36 cellular contexts compared by ENCODE assay signal in genomic region chr19:10317857-10318462, GRCh38. TPM values are rescaled to one million over a fixed set of nuclear protein-coding genes. Genes with fewer than 3 reads are reported as not detected.
"Had no signal": no experiment of that assay in that cellular context is flagged by ENCODE, and none has a peak within 500 bp of the region (broad histone marks: within the 10 kb centered on the region; RNA-seq: fewer than 3 reads in every experiment).

No MANE protein-coding gene starts in this region.

- H3K4me3 Mint-ChIP-seq: activated CD4-positive, alpha-beta memory T cell treated with anti-CD3 and anti-CD28 coated beads for 36 hours; activated CD4-positive, alpha-beta T cell treated with anti-CD3 and anti-CD28 coated beads for 36 hours; activated CD4-positive, alpha-beta T cell treated with anti-CD3 and anti-CD28 coated beads, Interleukin-2, amount 10 ng/mL, durations not matched to agents 24 days and 14 days; activated CD8-positive, alpha-beta memory T cell treated with anti-CD3 and anti-CD28 coated beads, Interleukin-2, amount 10 ng/mL, durations not matched to agents 7 days and 5 days; activated CD8-positive, alpha-beta T cell treated with anti-CD3 and anti-CD28 coated beads, Interleukin-2, amount 10 ng/mL, durations not matched to agents 7 days and 5 days; activated naive CD4-positive, alpha-beta T cell treated with anti-CD3 and anti-CD28 coated beads for 36 hours; activated naive CD4-positive, alpha-beta T cell treated with anti-CD3 and anti-CD28 coated beads, Interleukin-2, amount 50 U/mL, for 24 hours; activated naive CD8-positive, alpha-beta T cell treated with anti-CD3 and anti-CD28 coated beads for 36 hours; activated naive CD8-positive, alpha-beta T cell treated with anti-CD3 and anti-CD28 coated beads, Interleukin-2, amount 50 U/mL, for 24 hours; activated T-helper 1 cell treated with anti-CD3 and anti-CD28 coated beads, Interleukin-12 subunit alpha, Interleukin-12 subunit beta, Interleukin-2, Interleukin-4 antibody, amounts not matched to agents 30 ng/mL and 10 ng/mL and 1 ng/mL, durations not matched to agents 14 hours and 24 hours and 36 hours; effector memory CD8-positive, alpha-beta T cell; T-helper 17 cell; T-helper 2 cell treated with Interferon-gamma antibody and Interleukin-4, amounts not matched to agents 5 μg/mL and 100 μg/mL, for 36 hours had no signal

- DNase-seq: activated CD4-positive, alpha-beta memory T cell treated with anti-CD3 and anti-CD28 coated beads for 36 hours; activated CD4-positive, alpha-beta T cell treated with anti-CD3 and anti-CD28 coated beads for 36 hours; activated CD4-positive, alpha-beta T cell treated with anti-CD3 and anti-CD28 coated beads, Interleukin-2, amount 10 ng/mL, durations not matched to agents 24 days and 14 days; activated CD4-positive, CD25-positive, alpha-beta regulatory T cell; activated CD4-positive, CD25-positive, alpha-beta regulatory T cell treated with anti-CD3 and anti-CD28 coated beads, Interleukin-2, amount 50 U/mL, for 72 hours; activated CD8-positive, alpha-beta memory T cell treated with anti-CD3 and anti-CD28 coated beads, Interleukin-2, amount 10 ng/mL, durations not matched to agents 7 days and 5 days; activated CD8-positive, alpha-beta memory T cell treated with anti-CD3 and anti-CD28 coated beads, Interleukin-2, amount 50 U/mL, for 4 hours; activated CD8-positive, alpha-beta T cell treated with anti-CD3 and anti-CD28 coated beads, Interleukin-2, amount 10 ng/mL, durations not matched to agents 7 days and 5 days; activated effector memory CD4-positive, alpha-beta T cell treated with anti-CD3 and anti-CD28 coated beads, Interleukin-2, amount 50 U/mL, for 16 hours; activated naive CD4-positive, alpha-beta T cell treated with anti-CD3 and anti-CD28 coated beads for 36 hours; activated naive CD8-positive, alpha-beta T cell treated with anti-CD3 and anti-CD28 coated beads for 36 hours; activated naive CD8-positive, alpha-beta T cell treated with anti-CD3 and anti-CD28 coated beads, Interleukin-2, amount 50 U/mL, for 24 hours; activated T-cell treated with anti-CD3 and anti-CD28 coated beads, Interleukin-2, amount 50 U/mL, for 1 hour; activated T-cell treated with anti-CD3 and anti-CD28 coated beads, Interleukin-2, amount 50 U/mL, for 48 hours; adrenal gland; amygdala; aorta; body of pancreas; caudate nucleus; cortex of kidney; dermis blood vessel endothelial cell; effector CD4-positive, alpha-beta T cell; effector memory CD8-positive, alpha-beta T cell; erythroblast; foreskin keratinocyte; gastrocnemius medialis; glutamatergic neuron; T-helper 1 cell; T-helper 17 cell; T1000 had no signal

- ATAC-seq: activated CD4-positive, alpha-beta T cell treated with anti-CD3 and anti-CD28 coated beads for 36 hours; activated CD8-positive, alpha-beta memory T cell treated with anti-CD3 and anti-CD28 coated beads, Interleukin-2, amount 10 ng/mL, durations not matched to agents 7 days and 5 days; activated CD8-positive, alpha-beta T cell treated with anti-CD3 and anti-CD28 coated beads, Interleukin-2, amount 10 ng/mL, durations not matched to agents 7 days and 5 days; activated naive CD8-positive, alpha-beta T cell treated with anti-CD3 and anti-CD28 coated beads, Interleukin-2, amount 50 U/mL, for 24 hours; body of pancreas; effector memory CD8-positive, alpha-beta T cell; foreskin keratinocyte; gastrocnemius medialis; T-helper 17 cell had no signal

- H3K27me3 Mint-ChIP-seq: activated CD4-positive, alpha-beta memory T cell treated with anti-CD3 and anti-CD28 coated beads for 36 hours; activated CD4-positive, alpha-beta T cell treated with anti-CD3 and anti-CD28 coated beads for 36 hours; activated CD4-positive, alpha-beta T cell treated with anti-CD3 and anti-CD28 coated beads, Interleukin-2, amount 10 ng/mL, durations not matched to agents 24 days and 14 days; activated CD8-positive, alpha-beta memory T cell treated with anti-CD3 and anti-CD28 coated beads, Interleukin-2, amount 10 ng/mL, durations not matched to agents 7 days and 5 days; activated naive CD4-positive, alpha-beta T cell treated with anti-CD3 and anti-CD28 coated beads, Interleukin-2, amount 50 U/mL, for 24 hours; activated naive CD8-positive, alpha-beta T cell treated with anti-CD3 and anti-CD28 coated beads for 36 hours; activated naive CD8-positive, alpha-beta T cell treated with anti-CD3 and anti-CD28 coated beads, Interleukin-2, amount 50 U/mL, for 24 hours; effector memory CD8-positive, alpha-beta T cell; T-helper 17 cell had no signal

- H3K27ac Mint-ChIP-seq: activated CD4-positive, alpha-beta memory T cell treated with anti-CD3 and anti-CD28 coated beads for 36 hours; activated CD4-positive, alpha-beta T cell treated with anti-CD3 and anti-CD28 coated beads for 36 hours; activated CD4-positive, alpha-beta T cell treated with anti-CD3 and anti-CD28 coated beads, Interleukin-2, amount 10 ng/mL, durations not matched to agents 24 days and 14 days; activated CD8-positive, alpha-beta memory T cell treated with anti-CD3 and anti-CD28 coated beads, Interleukin-2, amount 10 ng/mL, durations not matched to agents 7 days and 5 days; activated CD8-positive, alpha-beta T cell treated with anti-CD3 and anti-CD28 coated beads, Interleukin-2, amount 10 ng/mL, durations not matched to agents 7 days and 5 days; activated naive CD4-positive, alpha-beta T cell treated with anti-CD3 and anti-CD28 coated beads for 36 hours; activated naive CD4-positive, alpha-beta T cell treated with anti-CD3 and anti-CD28 coated beads, Interleukin-2, amount 50 U/mL, for 24 hours; activated naive CD8-positive, alpha-beta T cell treated with anti-CD3 and anti-CD28 coated beads for 36 hours; activated naive CD8-positive, alpha-beta T cell treated with anti-CD3 and anti-CD28 coated beads, Interleukin-2, amount 50 U/mL, for 24 hours; activated T-helper 1 cell treated with anti-CD3 and anti-CD28 coated beads, Interleukin-12 subunit alpha, Interleukin-12 subunit beta, Interleukin-2, Interleukin-4 antibody, amounts not matched to agents 30 ng/mL and 10 ng/mL and 1 ng/mL, durations not matched to agents 14 hours and 24 hours and 36 hours; activated T-helper 2 cell treated with anti-CD3 and anti-CD28 coated beads, Interferon-gamma antibody, Interleukin-2, Interleukin-4, amounts not matched to agents 10 μg/mL and 5 μg/mL and 100 μg/mL, durations not matched to agents 14 hours and 24 hours and 36 hours; effector memory CD8-positive, alpha-beta T cell; T-helper 2 cell treated with Interferon-gamma antibody and Interleukin-4, amounts not matched to agents 5 μg/mL and 100 μg/mL, for 36 hours had no signal

- H3K4me3 ChIP-seq: adrenal gland, body of pancreas, esophagus muscularis mucosa, gastrocnemius medialis had no signal

- H3K9me3 ChIP-seq: adrenal gland, body of pancreas, esophagus muscularis mucosa, gastrocnemius medialis had no signal

- H3K9me3 Mint-ChIP-seq: activated CD4-positive, alpha-beta memory T cell treated with anti-CD3 and anti-CD28 coated beads for 36 hours; activated CD4-positive, alpha-beta T cell treated with anti-CD3 and anti-CD28 coated beads, Interleukin-2, amount 10 ng/mL, durations not matched to agents 24 days and 14 days; activated naive CD4-positive, alpha-beta T cell treated with anti-CD3 and anti-CD28 coated beads for 36 hours; activated naive CD4-positive, alpha-beta T cell treated with anti-CD3 and anti-CD28 coated beads, Interleukin-2, amount 50 U/mL, for 24 hours; activated naive CD8-positive, alpha-beta T cell treated with anti-CD3 and anti-CD28 coated beads for 36 hours; activated naive CD8-positive, alpha-beta T cell treated with anti-CD3 and anti-CD28 coated beads, Interleukin-2, amount 50 U/mL, for 24 hours; activated T-helper 1 cell treated with anti-CD3 and anti-CD28 coated beads, Interleukin-12 subunit alpha, Interleukin-12 subunit beta, Interleukin-2, Interleukin-4 antibody, amounts not matched to agents 30 ng/mL and 10 ng/mL and 1 ng/mL, durations not matched to agents 14 hours and 24 hours and 36 hours; activated T-helper 2 cell treated with anti-CD3 and anti-CD28 coated beads, Interferon-gamma antibody, Interleukin-2, Interleukin-4, amounts not matched to agents 10 μg/mL and 5 μg/mL and 100 μg/mL, durations not matched to agents 14 hours and 24 hours and 36 hours; effector memory CD8-positive, alpha-beta T cell; T-helper 2 cell treated with Interferon-gamma antibody and Interleukin-4, amounts not matched to agents 5 μg/mL and 100 μg/mL, for 36 hours had no signal

- H3K27ac ChIP-seq: adrenal gland, body of pancreas, esophagus muscularis mucosa, foreskin keratinocyte, gastrocnemius medialis had no signal

- FAIRE-seq: colon had no signal

- H3K4me1 ChIP-seq: foreskin keratinocyte had no signal

- H3K27me3 ChIP-seq: adrenal gland, body of pancreas, esophagus muscularis mucosa, foreskin keratinocyte, gastrocnemius medialis had no signal

RNA-seq across cellular contexts. Expression of gene ICAM5, which starts 28.2 kb away (rescaled TPM):
- total RNA-seq: gastrocnemius medialis had no signal
